Comparison of ENCODE assay signal across 8 cellular contexts in genomic region chr5:95859327-95860060, GRCh38. TPM values are rescaled to one million over a fixed set of nuclear protein-coding genes. Genes with fewer than 3 reads are reported as not detected.
DNase-seq lines count a peak whose midpoint lies in the region; ATAC-seq and TF ChIP-seq lines count a peak whose summit lies in the region.

No MANE protein-coding gene starts in this region.

- H3K36me3 Mint-ChIP-seq in central memory CD8-positive, alpha-beta T cell (ENCODE audit: insufficient read depth): peaks cover 2% of the 10 kb centered on the region
- H3K36me3 Mint-ChIP-seq in natural killer cell: no peaks in the 10 kb centered on the region

- peak overlapping the region; percentile 25 for H3K27ac Mint-ChIP-seq in central memory CD8-positive, alpha-beta T cell (ENCODE audit: low read depth)
- peak overlapping the region; percentile 8 to 61 for H3K27ac Mint-ChIP-seq in natural killer cell

- H3K4me3 Mint-ChIP-seq in central memory CD8-positive, alpha-beta T cell: no peak overlapping the region
- no peak overlapping the region for H3K4me3 Mint-ChIP-seq in natural killer cell

- no peaks in the 10 kb centered on the region for H3K4me1 Mint-ChIP-seq in central memory CD8-positive, alpha-beta T cell
- peaks cover 7 to 17% of the 10 kb centered on the region in 2 donors for H3K4me1 Mint-ChIP-seq in natural killer cell

- no peaks in the 10 kb centered on the region for H3K9me3 Mint-ChIP-seq in central memory CD8-positive, alpha-beta T cell
- no peaks in the 10 kb centered on the region for H3K9me3 Mint-ChIP-seq in natural killer cell

- ATAC-seq in central memory CD8-positive, alpha-beta T cell (replicated peaks; ENCODE audit: extremely low read depth, poor library complexity, severe bottlenecking): no peak
- no peak for ATAC-seq in natural killer cell
- ATAC-seq in GM19351 (IDR thresholded peaks at IDR 0.05; ENCODE audit: unreplicated experiment): no peak
- no peak for ATAC-seq in HG03139 (IDR thresholded peaks at IDR 0.05; ENCODE audit: unreplicated experiment)

- no peak for TF ChIP-seq CTCF in natural killer cell (IDR thresholded peaks at IDR 0.05)

- peaks cover 13% of the 10 kb centered on the region for H3K27me3 Mint-ChIP-seq in central memory CD8-positive, alpha-beta T cell
- peaks cover 35 to 53% of the 10 kb centered on the region in 2 donors for H3K27me3 Mint-ChIP-seq in natural killer cell (ENCODE audit: low read depth in 2 of 2)

- peak; percentile 37 for DNase-seq in AG20443 (ENCODE audit: low spot score)
- peak; percentile 48 for DNase-seq in NCI-H146 treated with DMSO at 0.1 percent for 48 hours (lab: John Stamatoyannopoulos, UW; ENCODE audit: unreplicated experiment)
- DNase-seq in central memory CD8-positive, alpha-beta T cell (ENCODE audit: low spot score in 2 of 2): no peak
- no peak for DNase-seq in natural killer cell
- DNase-seq in epidermal melanocyte (ENCODE audit: insufficient read length, low spot score): no peak
- DNase-seq in nucleus accumbens (lab: John Stamatoyannopoulos, UW): no peak

- intact Hi-C loops in natural killer cell (cut with micrococcal nuclease): loop anchor here (5.0 kb wide), 1 partner anchor 103 kb away; the partner anchor contains the start of gene ELL2

RNA-seq across cellular contexts. Expression of gene GLRX, which starts 37.0 kb away (rescaled TPM):
- 100 to 1,000 TPM in 1 of 3 donors, 10 to 100 TPM in 2; 59.2 to 102 (median 62.5) TPM for total RNA-seq in natural killer cell

Comparison
In these comparisons a context has a peak if more than half of its experiments do, and no peak if none do; other contexts are left out.
1. DNase-seq: peak in AG20443 (single experiment) and NCI-H146 treated with DMSO at 0.1 percent for 48 hours (single experiment); none in central memory CD8-positive, alpha-beta T cell (0 of 2), natural killer cell (single experiment), epidermal melanocyte (single experiment) and nucleus accumbens (0 of 56).